In genomic region chr11:123475478-123475877, GRCh38 we compare ENCODE assay signal across 9 cellular contexts. TPM values are rescaled to one million over a fixed set of nuclear protein-coding genes. Genes with fewer than 3 reads are reported as not detected.
DNase-seq lines count a peak whose midpoint lies in the region; ATAC-seq, FAIRE-seq and TF ChIP-seq lines count a peak whose summit lies in the region.
"Had no signal": no experiment of that assay in that cellular context is flagged by ENCODE, and none has a peak within 500 bp of the region (broad histone marks: within the 10 kb centered on the region; RNA-seq: fewer than 3 reads in every experiment).

No MANE protein-coding gene starts in this region.

- H3K9me2 ChIP-seq in HCT116 (ENCODE audit: insufficient read depth): no peaks in the 10 kb centered on the region

- no peak for ATAC-seq in HCT116
- ATAC-seq: K562 had no signal

- no peaks in the 10 kb centered on the region for H3K9me3 Mint-ChIP-seq in mesothelial cell of epicardium

- peak overlapping the region; percentile 11 for H2AFZ ChIP-seq in HCT116 (ENCODE audit: low read depth, low read length, poor library complexity, severe bottlenecking)

- RAD21 ChIA-PET in HCT116 (lab: Charles Lee; ENCODE audit: low non-redundant PET in 1 of 2, low total read pairs in 2 of 2, uncharacterized antibody in 2 of 2, unreplicated experiment in 2 of 2): interaction anchor here (0.7 to 1.2 kb wide), 2 partner anchors 68 kb away, joined by 3 to 6 read pairs; no protein-coding TSS in a partner anchor

- no TSS peak for BruUV-seq in HCT116 (replicated peaks; lab: Mats Ljungman, UMichigan)

- no peak overlapping the region for H3K27ac Mint-ChIP-seq in mesothelial cell of epicardium

- DNase-seq in DMS 273 treated with DMSO at 0.1 percent for 48 hours (lab: John Stamatoyannopoulos, UW) (peak; percentile 3), HCT116 (ENCODE audit: low read depth, low spot score) (no peak), lung microvascular endothelial cell (ENCODE audit: low read depth in 2 of 2) (peak; percentile 59 to 74), GM19240 (ENCODE audit: insufficient read length, low spot score) (no peak), mesothelial cell of epicardium (ENCODE audit: low spot score in 2 of 2, unreplicated experiment in 2 of 2) (no peak), epidermal melanocyte (ENCODE audit: insufficient read length, low spot score) (no peak), RCC 7860 (ENCODE audit: low spot score) (no peak)

- H3K27ac ChIP-seq in HCT116 (ENCODE audit: low read depth, low read length) (no peak overlapping the region), VCaP (no peak overlapping the region)

- peak; percentile 66 for TF ChIP-seq RAD21 in HCT116 (IDR thresholded peaks at IDR 0.05; ENCODE audit: low read depth)

- H3K4me3 Mint-ChIP-seq in mesothelial cell of epicardium: no peak overlapping the region

- H3K4me2 ChIP-seq in HCT116 (ENCODE audit: low read length): no peak overlapping the region

- POLR2A ChIA-PET in HCT116 (lab: Charles Lee): no interaction called here

- H3K36me3 Mint-ChIP-seq in mesothelial cell of epicardium: no peaks in the 10 kb centered on the region

- CTCF ChIA-PET in HCT116 (lab: Charles Lee): interaction anchor here (1.4 to 7.6 kb wide), 2 partner anchors 67 to 372 kb away, joined by 4 to 203 read pairs; no protein-coding TSS in a partner anchor

- no peak overlapping the region for H3K4me3 ChIP-seq in HCT116 (replicated peaks in 1 of 2; ENCODE audit: low read depth in 1 of 2, low read length in 2 of 2)
- H3K4me3 ChIP-seq: K562 had no signal

- intact Hi-C loops in HCT116 (cut with micrococcal nuclease): no loop called here

- TF ChIP-seq POLR2A in HCT116 (IDR thresholded peaks at IDR 0.05; ENCODE audit: borderline replicate concordance, extremely low read depth, insufficient read depth, insufficient read length): no peak

- H4K20me1 ChIP-seq in HCT116 (ENCODE audit: insufficient read depth): no peaks in the 10 kb centered on the region

- no peaks in the 10 kb centered on the region for H3K36me3 ChIP-seq in HCT116 (ENCODE audit: control insufficient read depth in 1 of 2, insufficient read depth in 2 of 2, low read length in 2 of 2)

- FAIRE-seq in RCC 7860 (lab: Jason Lieb, UNC): no peak
- FAIRE-seq: K562 had no signal

- H3K27me3 Mint-ChIP-seq in mesothelial cell of epicardium (ENCODE audit: low read depth): no peaks in the 10 kb centered on the region

- no peaks in the 10 kb centered on the region for H3K27me3 ChIP-seq in HCT116 (ENCODE audit: insufficient read depth, low read length)

- peak; percentile 38 to 63 (median 42); a peak in 5 of 6 replicates for TF ChIP-seq CTCF in HCT116 (IDR thresholded peaks at IDR 0.05 in 2 of 3, conservative IDR thresholded peaks at IDR 0.05 in 1 of 3; ENCODE audit: borderline replicate concordance in 1 of 3, insufficient read depth in 1 of 3, low read depth in 2 of 3, low read length in 2 of 3)
- TF ChIP-seq CTCF in VCaP (conservative IDR thresholded peaks at IDR 0.05): peak; percentile 68
- no peak for TF ChIP-seq CTCF in mesothelial cell of epicardium (IDR thresholded peaks at IDR 0.05; ENCODE audit: unreplicated experiment)

- H3K4me1 Mint-ChIP-seq in mesothelial cell of epicardium: peaks cover 25% of the 10 kb centered on the region

- H3K9ac ChIP-seq in HCT116 (ENCODE audit: low read length): no peak overlapping the region

- peaks cover 5 to 30% of the 10 kb centered on the region in 2 experiments for H3K4me1 ChIP-seq in HCT116 (ENCODE audit: control insufficient read depth in 1 of 2, insufficient read depth in 2 of 2, low read length in 2 of 2)

- H3K9me3 ChIP-seq in HCT116 (ENCODE audit: control insufficient read depth in 1 of 2, insufficient read depth in 1 of 2, low read depth in 1 of 2, low read length in 2 of 2): no peaks in the 10 kb centered on the region

- no peaks in the 10 kb centered on the region for H3K79me2 ChIP-seq in HCT116 (ENCODE audit: insufficient read depth, low read length)

TF ChIP-seq in HCT116, 20 proteins besides CTCF, POLR2A, EP300 and RAD21:
- TF ChIP-seq SRF (IDR thresholded peaks at IDR 0.05; ENCODE audit: low read depth) (no peak), ATF3 (IDR thresholded peaks at IDR 0.05) (no peak), ZNF274 (IDR thresholded peaks at IDR 0.05; ENCODE audit: low read depth, low read length) (no peak), CEBPB (IDR thresholded peaks at IDR 0.05; ENCODE audit: low read depth) (no peak), POLR2AphosphoS5 (IDR thresholded peaks at IDR 0.05; ENCODE audit: low read depth, low read length) (no peak), TCF7L2 (IDR thresholded peaks at IDR 0.05; ENCODE audit: borderline replicate concordance, extremely low read depth, insufficient read depth, insufficient read length) (no peak), ELF1 (IDR thresholded peaks at IDR 0.05; ENCODE audit: borderline replicate concordance, low read depth) (no peak), SIN3A (IDR thresholded peaks at IDR 0.05; ENCODE audit: low read depth) (no peak), CBX3 (IDR thresholded peaks at IDR 0.05; ENCODE audit: low read depth) (no peak), SP1 (IDR thresholded peaks at IDR 0.05; ENCODE audit: low read depth) (no peak), EZH2phosphoT487 (IDR thresholded peaks at IDR 0.05; ENCODE audit: borderline replicate concordance) (no peak), EZH2 (IDR thresholded peaks at IDR 0.05) (no peak)
- TF ChIP-seq, protein P1, sequence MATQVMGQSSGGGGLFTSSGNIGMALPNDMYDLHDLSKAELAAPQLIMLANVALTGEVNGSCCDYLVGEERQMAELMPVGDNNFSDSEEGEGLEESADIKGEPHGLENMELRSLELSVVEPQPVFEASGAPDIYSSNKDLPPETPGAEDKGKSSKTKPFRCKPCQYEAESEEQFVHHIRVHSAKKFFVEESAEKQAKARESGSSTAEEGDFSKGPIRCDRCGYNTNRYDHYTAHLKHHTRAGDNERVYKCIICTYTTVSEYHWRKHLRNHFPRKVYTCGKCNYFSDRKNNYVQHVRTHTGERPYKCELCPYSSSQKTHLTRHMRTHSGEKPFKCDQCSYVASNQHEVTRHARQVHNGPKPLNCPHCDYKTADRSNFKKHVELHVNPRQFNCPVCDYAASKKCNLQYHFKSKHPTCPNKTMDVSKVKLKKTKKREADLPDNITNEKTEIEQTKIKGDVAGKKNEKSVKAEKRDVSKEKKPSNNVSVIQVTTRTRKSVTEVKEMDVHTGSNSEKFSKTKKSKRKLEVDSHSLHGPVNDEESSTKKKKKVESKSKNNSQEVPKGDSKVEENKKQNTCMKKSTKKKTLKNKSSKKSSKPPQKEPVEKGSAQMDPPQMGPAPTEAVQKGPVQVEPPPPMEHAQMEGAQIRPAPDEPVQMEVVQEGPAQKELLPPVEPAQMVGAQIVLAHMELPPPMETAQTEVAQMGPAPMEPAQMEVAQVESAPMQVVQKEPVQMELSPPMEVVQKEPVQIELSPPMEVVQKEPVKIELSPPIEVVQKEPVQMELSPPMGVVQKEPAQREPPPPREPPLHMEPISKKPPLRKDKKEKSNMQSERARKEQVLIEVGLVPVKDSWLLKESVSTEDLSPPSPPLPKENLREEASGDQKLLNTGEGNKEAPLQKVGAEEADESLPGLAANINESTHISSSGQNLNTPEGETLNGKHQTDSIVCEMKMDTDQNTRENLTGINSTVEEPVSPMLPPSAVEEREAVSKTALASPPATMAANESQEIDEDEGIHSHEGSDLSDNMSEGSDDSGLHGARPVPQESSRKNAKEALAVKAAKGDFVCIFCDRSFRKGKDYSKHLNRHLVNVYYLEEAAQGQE (IDR thresholded peaks at IDR 0.05; ENCODE audit: low read depth): no peak
- TF ChIP-seq, protein P2, sequence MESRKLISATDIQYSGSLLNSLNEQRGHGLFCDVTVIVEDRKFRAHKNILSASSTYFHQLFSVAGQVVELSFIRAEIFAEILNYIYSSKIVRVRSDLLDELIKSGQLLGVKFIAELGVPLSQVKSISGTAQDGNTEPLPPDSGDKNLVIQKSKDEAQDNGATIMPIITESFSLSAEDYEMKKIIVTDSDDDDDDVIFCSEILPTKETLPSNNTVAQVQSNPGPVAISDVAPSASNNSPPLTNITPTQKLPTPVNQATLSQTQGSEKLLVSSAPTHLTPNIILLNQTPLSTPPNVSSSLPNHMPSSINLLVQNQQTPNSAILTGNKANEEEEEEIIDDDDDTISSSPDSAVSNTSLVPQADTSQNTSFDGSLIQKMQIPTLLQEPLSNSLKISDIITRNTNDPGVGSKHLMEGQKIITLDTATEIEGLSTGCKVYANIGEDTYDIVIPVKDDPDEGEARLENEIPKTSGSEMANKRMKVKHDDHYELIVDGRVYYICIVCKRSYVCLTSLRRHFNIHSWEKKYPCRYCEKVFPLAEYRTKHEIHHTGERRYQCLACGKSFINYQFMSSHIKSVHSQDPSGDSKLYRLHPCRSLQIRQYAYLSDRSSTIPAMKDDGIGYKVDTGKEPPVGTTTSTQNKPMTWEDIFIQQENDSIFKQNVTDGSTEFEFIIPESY (IDR thresholded peaks at IDR 0.05; ENCODE audit: extremely low read depth, insufficient replicate concordance, low read length): no peak

RNA-seq across cellular contexts. Expression of gene GRAMD1B, which starts 45.4 kb away (rescaled TPM):
- total RNA-seq in HCT116 (2021; ENCODE audit: unreplicated experiment): 12.7 TPM
- polyA plus RNA-seq in HCT116 (2012): 5.2 and 6.2 TPM in 2 replicates
- total RNA-seq in lung microvascular endothelial cell: 2.6 and 6.3 TPM in 2 replicates
- total RNA-seq in mesothelial cell of epicardium: 8.4 to 9.0 TPM (median 9.0 TPM) in 3 replicates
- polyA plus RNA-seq: K562 had no signal

Comparison
In these comparisons a context has a peak if more than half of its experiments do, and no peak if none do; other contexts are left out.
1. DNase-seq: peak in DMS 273 treated with DMSO at 0.1 percent for 48 hours (single experiment) and lung microvascular endothelial cell (2 of 2); none in HCT116 (single experiment), GM19240 (single experiment), mesothelial cell of epicardium (0 of 2), epidermal melanocyte (single experiment) and RCC 7860 (single experiment).